11 cellular contexts compared by ENCODE assay signal in the genomic region with DNA sequence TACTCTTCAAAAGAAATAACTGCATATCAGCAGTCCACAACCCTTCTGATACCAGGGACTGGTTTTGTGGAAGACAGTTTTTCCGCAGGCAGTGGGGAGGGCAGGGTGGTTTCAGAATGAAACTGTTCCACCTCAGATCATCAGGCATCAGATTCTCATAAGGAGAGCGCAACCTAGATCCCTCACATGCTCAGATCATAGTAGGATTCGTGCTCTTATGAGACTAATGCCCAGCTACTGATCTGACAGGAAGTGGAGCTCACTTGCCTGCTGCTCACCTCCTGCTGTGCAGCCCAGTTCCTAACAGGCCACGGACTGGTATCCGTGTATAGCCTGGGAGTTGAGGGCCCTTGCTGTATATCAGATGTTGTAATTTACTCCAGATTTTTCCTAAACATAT. TPM values are rescaled to one million over a fixed set of nuclear protein-coding genes. Genes with fewer than 3 reads are reported as not detected.
A peak's percentile ranks its signal among the peaks of the same experiment; 100 is the strongest.
DNase-seq lines count a peak whose midpoint lies in the region; ATAC-seq and TF ChIP-seq lines count a peak whose summit lies in the region.
"Had no signal": no experiment of that assay in that cellular context is flagged by ENCODE, and none has a peak within 500 bp of the region (broad histone marks: within the 10 kb centered on the region; RNA-seq: fewer than 3 reads in every experiment).

No MANE protein-coding gene starts in this region.

- no peaks in the 10 kb centered on the region for H3K9me3 ChIP-seq in CD4-positive, CD25-positive, alpha-beta regulatory T cell (ENCODE audit: control insufficient read depth in 2 of 2, low read length in 2 of 2)
- H3K9me3 ChIP-seq: colonic mucosa had no signal

- H3K9me3 Mint-ChIP-seq in CD4-positive, CD25-positive, alpha-beta regulatory T cell, result no peaks in the 10 kb centered on the region
- H3K9me3 Mint-ChIP-seq in activated CD8-positive, alpha-beta T cell treated with anti-CD3 and anti-CD28 coated beads, Interleukin-2, amount 10 ng/mL, durations not matched to agents 7 days and 5 days (ENCODE audit: insufficient read depth), result no peaks in the 10 kb centered on the region
- H3K9me3 Mint-ChIP-seq in MCF 10A (ENCODE audit: unreplicated experiment), result no peaks in the 10 kb centered on the region
- H3K9me3 Mint-ChIP-seq: nephron had no signal

- TF ChIP-seq CTCF in MCF 10A (IDR thresholded peaks at IDR 0.05; ENCODE audit: unreplicated experiment), result no peak

- no TSS peak for BruUV-seq in MCF 10A (replicated peaks; lab: Mats Ljungman, UMichigan)

- intact Hi-C loops in MCF 10A (cut with micrococcal nuclease), result no loop called here

- H3K4me3 ChIP-seq in CD4-positive, CD25-positive, alpha-beta regulatory T cell (ENCODE audit: low read depth, low read length), result peak overlapping the region; percentile 38
- H3K4me3 ChIP-seq: colonic mucosa had no signal

- DNase-seq in CD4-positive, CD25-positive, alpha-beta regulatory T cell, result peak in 1 of 3 donors; percentile 33
- DNase-seq in activated CD8-positive, alpha-beta T cell treated with anti-CD3 and anti-CD28 coated beads, Interleukin-2, amount 10 ng/mL, durations not matched to agents 7 days and 5 days, result no peak
- no peak for DNase-seq in SW480 (ENCODE audit: low spot score)
- no peak for DNase-seq in HK-2 (ENCODE audit: unreplicated experiment)
- no peak for DNase-seq in MCF 10A (ENCODE audit: unreplicated experiment)
- no peak for DNase-seq in NCI-H524 treated with DMSO at 0.1 percent for 48 hours (lab: John Stamatoyannopoulos, UW)
- DNase-seq: colonic mucosa; NK-92 treated with Interleukin-12 subunit alpha and Interleukin-12 subunit beta, amount 100 ng/mL, for 24 hours had no signal

- peak overlapping the region; percentile 67 for H3K27ac ChIP-seq in CD4-positive, CD25-positive, alpha-beta regulatory T cell (ENCODE audit: insufficient read depth, low read length, poor library complexity, severe bottlenecking)
- H3K27ac ChIP-seq: colonic mucosa had no signal

- CTCF ChIA-PET in activated CD8-positive, alpha-beta T cell treated with anti-CD3 and anti-CD28 coated beads, Interleukin-2, amount 10 ng/mL, durations not matched to agents 7 days and 5 days (lab: Charles Lee), result interaction anchor here (0.6 to 2.4 kb wide), 3 partner anchors 12 to 264 kb away, joined by 3 to 10 read pairs (median 5); partner anchors contain the start of genes RO60 and UCHL5
- CTCF ChIA-PET in MCF 10A (lab: Yijun Ruan, JAX), result interaction anchor here (1.4 kb wide), 1 partner anchor 12 kb away, joined by 5 read pairs; the partner anchor contains the start of gene UCHL5

- POLR2A ChIA-PET in activated CD8-positive, alpha-beta T cell treated with anti-CD3 and anti-CD28 coated beads, Interleukin-2, amount 10 ng/mL, durations not matched to agents 7 days and 5 days (lab: Charles Lee), result interaction anchor here (0.6 to 2.7 kb wide), 2 partner anchors 12 to 1271 kb away, joined by 3 to 11 read pairs; partner anchors contain the start of genes RO60 and UCHL5
- POLR2A ChIA-PET in MCF 10A (lab: Yijun Ruan, JAX), result interaction anchor here (0.6 to 3.7 kb wide), 8 partner anchors 10 to 341 kb away, joined by 3 to 21 read pairs (median 6); partner anchors contain the start of genes CDC73, GLRX2, RO60 and UCHL5

- peaks cover 10% of the 10 kb centered on the region for H3K36me3 ChIP-seq in CD4-positive, CD25-positive, alpha-beta regulatory T cell (ENCODE audit: control insufficient read depth, insufficient read depth, low read length)
- H3K36me3 ChIP-seq: colonic mucosa had no signal

- H3K4me1 ChIP-seq in CD4-positive, CD25-positive, alpha-beta regulatory T cell (ENCODE audit: control insufficient read depth, insufficient read depth, low read length, poor library complexity, severe bottlenecking), result peaks cover 19% of the 10 kb centered on the region
- H3K4me1 ChIP-seq: colonic mucosa had no signal

- no peaks in the 10 kb centered on the region for H3K27me3 Mint-ChIP-seq in CD4-positive, CD25-positive, alpha-beta regulatory T cell
- H3K27me3 Mint-ChIP-seq in activated CD8-positive, alpha-beta T cell treated with anti-CD3 and anti-CD28 coated beads, Interleukin-2, amount 10 ng/mL, durations not matched to agents 7 days and 5 days (ENCODE audit: low read depth), result no peaks in the 10 kb centered on the region
- no peaks in the 10 kb centered on the region for H3K27me3 Mint-ChIP-seq in MCF 10A (ENCODE audit: insufficient read depth, unreplicated experiment)

- H3K27ac Mint-ChIP-seq in CD4-positive, CD25-positive, alpha-beta regulatory T cell, result peak overlapping the region; percentile 56 to 81 (median 63)
- peak overlapping the region; percentile 80 for H3K27ac Mint-ChIP-seq in activated CD8-positive, alpha-beta T cell treated with anti-CD3 and anti-CD28 coated beads, Interleukin-2, amount 10 ng/mL, durations not matched to agents 7 days and 5 days
- H3K27ac Mint-ChIP-seq in MCF 10A (ENCODE audit: low read depth, unreplicated experiment), result no peak overlapping the region

- peak overlapping the region in 1 of 4 donors; percentile 6 for H3K4me3 Mint-ChIP-seq in CD4-positive, CD25-positive, alpha-beta regulatory T cell
- H3K4me3 Mint-ChIP-seq in activated CD8-positive, alpha-beta T cell treated with anti-CD3 and anti-CD28 coated beads, Interleukin-2, amount 10 ng/mL, durations not matched to agents 7 days and 5 days, result peak overlapping the region; percentile 19
- no peak overlapping the region for H3K4me3 Mint-ChIP-seq in MCF 10A (ENCODE audit: unreplicated experiment)
- H3K4me3 Mint-ChIP-seq: nephron had no signal

- H3K27me3 ChIP-seq in CD4-positive, CD25-positive, alpha-beta regulatory T cell (ENCODE audit: control insufficient read depth, insufficient read depth, low read length), result no peaks in the 10 kb centered on the region
- H3K27me3 ChIP-seq: colonic mucosa had no signal

- ATAC-seq in CD4-positive, CD25-positive, alpha-beta regulatory T cell (ENCODE audit: low read depth in 2 of 2), result peak; percentile 52 to 66
- ATAC-seq in GM19025 (IDR thresholded peaks at IDR 0.05; ENCODE audit: low read depth, unreplicated experiment), result peak; percentile 48
- ATAC-seq in HG03196 (IDR thresholded peaks at IDR 0.05; ENCODE audit: unreplicated experiment), result peak; percentile 49
- ATAC-seq in activated CD8-positive, alpha-beta T cell treated with anti-CD3 and anti-CD28 coated beads, Interleukin-2, amount 10 ng/mL, durations not matched to agents 7 days and 5 days, result peak; percentile 67

- peaks cover 27 to 68% (median 49%) of the 10 kb centered on the region in 4 donors for H3K4me1 Mint-ChIP-seq in CD4-positive, CD25-positive, alpha-beta regulatory T cell
- H3K4me1 Mint-ChIP-seq in activated CD8-positive, alpha-beta T cell treated with anti-CD3 and anti-CD28 coated beads, Interleukin-2, amount 10 ng/mL, durations not matched to agents 7 days and 5 days (ENCODE audit: low read depth), result peaks cover 22% of the 10 kb centered on the region
- H3K4me1 Mint-ChIP-seq in MCF 10A (ENCODE audit: insufficient read depth, unreplicated experiment), result peaks cover 9% of the 10 kb centered on the region
- H3K4me1 Mint-ChIP-seq: nephron had no signal

- H3K36me3 Mint-ChIP-seq in CD4-positive, CD25-positive, alpha-beta regulatory T cell, result peaks cover 8% of the 10 kb centered on the region
- peaks cover 28% of the 10 kb centered on the region for H3K36me3 Mint-ChIP-seq in activated CD8-positive, alpha-beta T cell treated with anti-CD3 and anti-CD28 coated beads, Interleukin-2, amount 10 ng/mL, durations not matched to agents 7 days and 5 days (ENCODE audit: low read depth)
- peaks cover 29% of the 10 kb centered on the region for H3K36me3 Mint-ChIP-seq in MCF 10A (ENCODE audit: insufficient read depth, unreplicated experiment)

RNA-seq across cellular contexts. Expression of gene RO60, which starts 11.5 kb away (rescaled TPM):
- 67.2 TPM for total RNA-seq in CD4-positive, CD25-positive, alpha-beta regulatory T cell
- 100 to 1,000 TPM; 119 to 157 (median 133) TPM for polyA plus RNA-seq in CD4-positive, CD25-positive, alpha-beta regulatory T cell
- total RNA-seq in activated CD8-positive, alpha-beta T cell treated with anti-CD3 and anti-CD28 coated beads, Interleukin-2, amount 10 ng/mL, durations not matched to agents 7 days and 5 days, result 10 to 100 TPM; 53.8 to 57.4 TPM
- total RNA-seq in MCF 10A (2022), result 128 and 135 TPM in 2 replicates

RNA-seq across cellular contexts. Expression of gene UCHL5, which starts 11.8 kb away (rescaled TPM):
- 20.5 TPM for total RNA-seq in CD4-positive, CD25-positive, alpha-beta regulatory T cell
- polyA plus RNA-seq in CD4-positive, CD25-positive, alpha-beta regulatory T cell, result 10 to 100 TPM; 52.5 to 55.5 (median 53.5) TPM
- total RNA-seq in activated CD8-positive, alpha-beta T cell treated with anti-CD3 and anti-CD28 coated beads, Interleukin-2, amount 10 ng/mL, durations not matched to agents 7 days and 5 days, result 10 to 100 TPM; 61.1 to 64.4 TPM
- 79.2 and 94.4 TPM in 2 replicates for total RNA-seq in MCF 10A (2022)

RNA-seq across cellular contexts. Expression of gene GLRX2, which starts 34.3 kb away (rescaled TPM):
- total RNA-seq in CD4-positive, CD25-positive, alpha-beta regulatory T cell, result 5.2 TPM
- 10 to 100 TPM in 3 of 4 donors, 1 to 10 TPM in 1; 9.1 to 13.8 (median 12.5) TPM for polyA plus RNA-seq in CD4-positive, CD25-positive, alpha-beta regulatory T cell
- total RNA-seq in activated CD8-positive, alpha-beta T cell treated with anti-CD3 and anti-CD28 coated beads, Interleukin-2, amount 10 ng/mL, durations not matched to agents 7 days and 5 days, result 10 to 100 TPM; 18.7 to 21.8 TPM
- total RNA-seq in MCF 10A (2022), result 59.8 and 74.2 TPM in 2 replicates

RNA-seq across cellular contexts. Expression of gene CDC73, which starts 50.9 kb away (rescaled TPM):
- 81.0 TPM for total RNA-seq in CD4-positive, CD25-positive, alpha-beta regulatory T cell
- polyA plus RNA-seq in CD4-positive, CD25-positive, alpha-beta regulatory T cell, result 10 to 100 TPM; 59.3 to 77.6 (median 63.3) TPM
- total RNA-seq in activated CD8-positive, alpha-beta T cell treated with anti-CD3 and anti-CD28 coated beads, Interleukin-2, amount 10 ng/mL, durations not matched to agents 7 days and 5 days, result 10 to 100 TPM; 51.8 to 53.8 TPM
- total RNA-seq in MCF 10A (2022), result 79.8 and 85.8 TPM in 2 replicates
